Comparison of ENCODE assay signal across 8 cellular contexts in genomic region chr12:57940915-57941164, GRCh38. TPM values are rescaled to one million over a fixed set of nuclear protein-coding genes. Genes with fewer than 3 reads are reported as not detected.
DNase-seq lines count a peak whose midpoint lies in the region; ATAC-seq and TF ChIP-seq lines count a peak whose summit lies in the region.

No MANE protein-coding gene starts in this region.

- H3K9me3 Mint-ChIP-seq in activated CD4-positive, alpha-beta memory T cell treated with anti-CD3 and anti-CD28 coated beads for 36 hours = no peaks in the 10 kb centered on the region

- H3K36me3 Mint-ChIP-seq in activated CD4-positive, alpha-beta memory T cell treated with anti-CD3 and anti-CD28 coated beads for 36 hours = no peaks in the 10 kb centered on the region

- no peaks in the 10 kb centered on the region for H3K79me2 ChIP-seq in hepatocyte

- H3K4me1 ChIP-seq in hepatocyte (ENCODE audit: insufficient read depth) = peaks cover 5% of the 10 kb centered on the region

- no peaks in the 10 kb centered on the region for H3K27me3 Mint-ChIP-seq in activated CD4-positive, alpha-beta memory T cell treated with anti-CD3 and anti-CD28 coated beads for 36 hours

- no peaks in the 10 kb centered on the region for H3K27me3 ChIP-seq in hepatocyte

- ATAC-seq in HG02938 (IDR thresholded peaks at IDR 0.05; ENCODE audit: unreplicated experiment) (no peak), GM18861 (IDR thresholded peaks at IDR 0.05; ENCODE audit: unreplicated experiment) (no peak)

- H4K20me1 ChIP-seq in hepatocyte (ENCODE audit: insufficient read depth, poor library complexity, severe bottlenecking) = no peaks in the 10 kb centered on the region

- no peak for TF ChIP-seq CTCF in HFF-Myc (IDR thresholded peaks at IDR 0.05; ENCODE audit: low read depth, low read length, missing control alignments)
- TF ChIP-seq CTCF in hepatocyte (IDR thresholded peaks at IDR 0.05; ENCODE audit: poor library complexity) = no peak

- peak overlapping the region; percentile 84 for H3K27ac ChIP-seq in hepatocyte

- no peaks in the 10 kb centered on the region for H3K9me3 ChIP-seq in hepatocyte (ENCODE audit: low read depth)

- WGBS in hepatocyte (ENCODE audit: low lambda C conversion rate, missing lambda C conversion rate) = 3% methylated on average over 4 of the region's 4 CpGs

- peak overlapping the region; percentile 93 for H3K27ac Mint-ChIP-seq in activated CD4-positive, alpha-beta memory T cell treated with anti-CD3 and anti-CD28 coated beads for 36 hours

- DNase-seq in HFF-Myc (ENCODE audit: extremely low read depth, low read depth) (no peak), hepatocyte (ENCODE audit: low spot score) (peak; percentile 6), mucosa of gallbladder (ENCODE audit: low spot score) (no peak), COLO829 (ENCODE audit: low spot score) (no peak)
- DNase-seq in activated CD4-positive, alpha-beta memory T cell treated with anti-CD3 and anti-CD28 coated beads for 36 hours = no peak
- DNase-seq in stimulated activated CD8-positive, alpha-beta memory T cell treated with anti-CD3 and anti-CD28 coated beads, Interleukin-4, amount 100 ng/mL, for 48 hours = peak; percentile 32

- peak overlapping the region; percentile 76 for H3K4me2 ChIP-seq in hepatocyte

- no peaks in the 10 kb centered on the region for H3K36me3 ChIP-seq in hepatocyte (replicated peaks; ENCODE audit: insufficient read depth, low read depth)

- H3K9me2 ChIP-seq in hepatocyte (replicated peaks; ENCODE audit: insufficient read depth) = no peaks in the 10 kb centered on the region

- H3K4me1 Mint-ChIP-seq in activated CD4-positive, alpha-beta memory T cell treated with anti-CD3 and anti-CD28 coated beads for 36 hours (ENCODE audit: low read depth) = peaks cover 43% of the 10 kb centered on the region

- H3K4me3 ChIP-seq in HFF-Myc (replicated peaks; ENCODE audit: low read depth, low read length) = peak overlapping the region; percentile 57
- peak overlapping the region; percentile 43 for H3K4me3 ChIP-seq in hepatocyte

- peak overlapping the region; percentile 73 for H2AFZ ChIP-seq in hepatocyte

- CTCF ChIA-PET in activated CD4-positive, alpha-beta memory T cell treated with anti-CD3 and anti-CD28 coated beads for 36 hours (lab: Charles Lee) = interaction anchor here (1.1 kb wide), 1 partner anchor 36 kb away, joined by 4 read pairs; no protein-coding TSS in a partner anchor

- peak overlapping the region; percentile 85 for H3K4me3 Mint-ChIP-seq in activated CD4-positive, alpha-beta memory T cell treated with anti-CD3 and anti-CD28 coated beads for 36 hours

- POLR2A ChIA-PET in activated CD4-positive, alpha-beta memory T cell treated with anti-CD3 and anti-CD28 coated beads for 36 hours (lab: Charles Lee) = interaction anchor here (1.4 kb wide), 1 partner anchor 96 kb away, joined by 8 read pairs; no protein-coding TSS in a partner anchor

- intact Hi-C loops in activated CD4-positive, alpha-beta memory T cell treated with anti-CD3 and anti-CD28 coated beads for 36 hours (cut with micrococcal nuclease) = loop anchor here (1.0 to 5.0 kb wide), 3 partner anchors 42 to 1656 kb away; partner anchors contain the start of gene SLC16A7

RNA-seq across cellular contexts. Expression of gene ATP23, which starts 0.5 kb away (rescaled TPM):
- 10 to 100 TPM; 14.9 to 16.3 TPM for total RNA-seq in activated CD4-positive, alpha-beta memory T cell treated with anti-CD3 and anti-CD28 coated beads for 36 hours
- total RNA-seq in hepatocyte (6.8 and 13.7 TPM in 2 replicates), mucosa of gallbladder (5.2 TPM)
- polyA plus RNA-seq in hepatocyte = 6.3 and 9.1 TPM in 2 replicates

Comparison
In these comparisons a context has a peak if more than half of its experiments do, and no peak if none do; other contexts are left out.
1. DNase-seq: peak in hepatocyte (single experiment) and stimulated activated CD8-positive, alpha-beta memory T cell treated with anti-CD3 and anti-CD28 coated beads, Interleukin-4, amount 100 ng/mL, for 48 hours (single experiment); none in HFF-Myc (single experiment), activated CD4-positive, alpha-beta memory T cell treated with anti-CD3 and anti-CD28 coated beads for 36 hours (single experiment), mucosa of gallbladder (single experiment) and COLO829 (single experiment).